Comparison of ENCODE assay signal across 15 cellular contexts in genomic region chr17:56322991-56323390, GRCh38.
DNase-seq lines count a peak whose midpoint lies in the region; ATAC-seq and TF ChIP-seq lines count a peak whose summit lies in the region.
"Had no signal": no experiment of that assay in that cellular context is flagged by ENCODE, and none has a peak within 500 bp of the region (broad histone marks: within the 10 kb centered on the region; RNA-seq: fewer than 3 reads in every experiment).

No MANE protein-coding gene starts in this region.

- no peak overlapping the region for H3K4me2 ChIP-seq in GM23248 (ENCODE audit: unreplicated experiment)

- 0 out of 2 replicates have a peak overlapping the region, but pooled peaks have one; percentile 34 for H2AFZ ChIP-seq in GM23248

- no peaks in the 10 kb centered on the region for H3K36me3 ChIP-seq in GM23248 (ENCODE audit: low read depth)
- no peaks in the 10 kb centered on the region for H3K36me3 ChIP-seq in left lung
- no peaks in the 10 kb centered on the region for H3K36me3 ChIP-seq in vagina
- no peaks in the 10 kb centered on the region for H3K36me3 ChIP-seq in breast epithelium

- H3K4me1 ChIP-seq in GM23248 (ENCODE audit: insufficient read depth) (peaks cover 6% of the 10 kb centered on the region; the same call in 1 of the 2 replicates), left lung (no peaks in the 10 kb centered on the region), vagina (no peaks in the 10 kb centered on the region), breast epithelium (no peaks in the 10 kb centered on the region)

- DNase-seq in left ventricle myocardium superior (no peak), Right ventricle myocardium inferior (ENCODE audit: missing footprints) (no peak), GM23248 (no peak), left lung (no peak), vagina (ENCODE audit: extremely low spot score in 2 of 2) (no peak), breast epithelium (ENCODE audit: low spot score in 2 of 2) (no peak)
- DNase-seq: C1 segment of cervical spinal cord; CD4-positive, alpha-beta memory T cell; DMS 273 treated with DMSO at 0.1 percent for 48 hours; DMS53; DMS79 treated with DMSO at 0.1 percent for 48 hours; GF-D8; H7; HCEC 1CT had no signal

- H3K27ac ChIP-seq in GM23248 (no peak overlapping the region), left lung (no peak overlapping the region), vagina (peak overlapping the region; percentile 45), breast epithelium (no peak overlapping the region)

- ATAC-seq in left ventricle myocardium superior, result peak; percentile 35
- no peak for ATAC-seq in Right ventricle myocardium inferior
- peak; percentile 41 for ATAC-seq in left lung
- ATAC-seq in HG03280 (IDR thresholded peaks at IDR 0.05; ENCODE audit: unreplicated experiment), result no peak

- H3K79me2 ChIP-seq in GM23248 (ENCODE audit: insufficient read depth), result no peaks in the 10 kb centered on the region

- no peaks in the 10 kb centered on the region; the same call in 1 of the 2 replicates for H3K27me3 ChIP-seq in GM23248 (replicated peaks; ENCODE audit: insufficient read depth)
- H3K27me3 ChIP-seq in left lung, result no peaks in the 10 kb centered on the region
- H3K27me3 ChIP-seq in vagina, result no peaks in the 10 kb centered on the region
- H3K27me3 ChIP-seq in breast epithelium, result peaks cover 0 to 6% of the 10 kb centered on the region in 2 donors

- WGBS in GM23248 (ENCODE audit: low coverage in 1 of 2, low lambda C conversion rate in 2 of 2, missing lambda C conversion rate in 2 of 2), 2 experiments, result 19 to 21% methylated on average over 2 of the region's 2 CpGs

- no peaks in the 10 kb centered on the region for H3K9me3 ChIP-seq in GM23248 (ENCODE audit: low read depth)
- no peaks in the 10 kb centered on the region for H3K9me3 ChIP-seq in left lung
- H3K9me3 ChIP-seq in vagina, result no peaks in the 10 kb centered on the region
- H3K9me3 ChIP-seq in breast epithelium, result no peaks in the 10 kb centered on the region

- no peak overlapping the region for H3K9ac ChIP-seq in GM23248

- no peaks in the 10 kb centered on the region for H4K20me1 ChIP-seq in GM23248 (ENCODE audit: insufficient read depth)

- intact Hi-C loops in left ventricle myocardium superior (cut with micrococcal nuclease), result no loop called here
- intact Hi-C loops in Right ventricle myocardium inferior (cut with DNase I), result loop anchor here (5.0 to 10.0 kb wide), 2 partner anchors 198 to 476 kb away; no protein-coding TSS in a partner anchor
- intact Hi-C loops in left lung (cut with DNase I), result no loop called here
- intact Hi-C loops in vagina (cut with DNase I), result no loop called here
- intact Hi-C loops in breast epithelium (cut with DNase I; ENCODE audit: low total_unique reads), result no loop called here

- no peaks in the 10 kb centered on the region for H3K9me2 ChIP-seq in GM23248 (ENCODE audit: insufficient read depth)

- in situ Hi-C loops in GM23248 (cut with MboI), result no loop called here

- no peaks in the 10 kb centered on the region for H3F3A ChIP-seq in GM23248 (ENCODE audit: insufficient read depth)

- TF ChIP-seq POLR2A in vagina (IDR thresholded peaks at IDR 0.05), result no peak
- TF ChIP-seq POLR2A in breast epithelium (IDR thresholded peaks at IDR 0.05), result no peak

- H3K4me3 ChIP-seq in GM23248, result no peak overlapping the region
- no peak overlapping the region for H3K4me3 ChIP-seq in left lung
- H3K4me3 ChIP-seq in vagina, result no peak overlapping the region
- no peak overlapping the region for H3K4me3 ChIP-seq in breast epithelium

- no peak for TF ChIP-seq CTCF in left lung (IDR thresholded peaks at IDR 0.05)
- no peak for TF ChIP-seq CTCF in vagina (IDR thresholded peaks at IDR 0.05)
- TF ChIP-seq CTCF in breast epithelium (IDR thresholded peaks at IDR 0.05), result no peak

Comparison
In these comparisons a context has a peak if more than half of its experiments do, and no peak if none do; other contexts are left out.
1. ATAC-seq: peak in left ventricle myocardium superior (single experiment) and left lung (single experiment); none in Right ventricle myocardium inferior (single experiment) and HG03280 (single experiment).